8 cellular contexts compared by ENCODE assay signal in genomic region chr18:22346968-22347611, GRCh38.
DNase-seq lines count a peak whose midpoint lies in the region; ATAC-seq and TF ChIP-seq lines count a peak whose summit lies in the region.

No MANE protein-coding gene starts in this region.

- H3K4me3 ChIP-seq in breast epithelium (peak overlapping the region in 1 of 3 donors; percentile 27), mammary epithelial cell (replicated peaks in 1 of 3; ENCODE audit: insufficient read depth in 1 of 3, low read depth in 2 of 3, low read length in 3 of 3) (no peak overlapping the region), mucosa of descending colon (no peak overlapping the region)

- H3K27me3 ChIP-seq in breast epithelium (no peaks in the 10 kb centered on the region), mammary epithelial cell (ENCODE audit: insufficient read depth, low read length) (no peaks in the 10 kb centered on the region)

- no peaks in the 10 kb centered on the region for H3K79me2 ChIP-seq in mammary epithelial cell (ENCODE audit: insufficient read depth, low read length)

- no peak overlapping the region for H2AFZ ChIP-seq in mammary epithelial cell (ENCODE audit: low read depth, low read length)

- no peak for DNase-seq in breast epithelium (ENCODE audit: low spot score in 2 of 2)
- no peak for DNase-seq in mammary epithelial cell
- DNase-seq in endothelial cell (ENCODE audit: low spot score), result peak; percentile 62
- peak; percentile 84 to 89 (median 86) for DNase-seq in mucosa of descending colon
- DNase-seq in DMS153 (lab: John Stamatoyannopoulos, UW), result no peak
- DNase-seq in NCI-H1436 treated with DMSO at 0.1 percent for 48 hours (lab: John Stamatoyannopoulos, UW), result no peak
- no peak for DNase-seq in activated CD4-positive, alpha-beta T cell treated with anti-CD3 and anti-CD28 coated beads, Interleukin-2, amount 50 U/mL, for 4 hours

- CTCF ChIA-PET in mammary epithelial cell (lab: Charles Lee; ENCODE audit: low non-redundant PET), result interaction anchor here (0.5 kb wide), 1 partner anchor 134 kb away, joined by 3 read pairs; no protein-coding TSS in a partner anchor

- no peak overlapping the region for H3K9ac ChIP-seq in mammary epithelial cell (ENCODE audit: insufficient read depth, low read length)

- no peak for TF ChIP-seq POLR2A in breast epithelium (IDR thresholded peaks at IDR 0.05)

- peak overlapping the region; percentile 76 for H3K27ac Mint-ChIP-seq in endothelial cell (ENCODE audit: unreplicated experiment)

- H3K9me3 ChIP-seq in breast epithelium (no peaks in the 10 kb centered on the region), mammary epithelial cell (replicated peaks; ENCODE audit: insufficient read depth, low read length) (no peaks in the 10 kb centered on the region), mucosa of descending colon (no peaks in the 10 kb centered on the region)

- no peaks in the 10 kb centered on the region for H4K20me1 ChIP-seq in mammary epithelial cell (ENCODE audit: insufficient read depth, low read length)

- H3K4me1 ChIP-seq in breast epithelium (no peaks in the 10 kb centered on the region), mammary epithelial cell (ENCODE audit: insufficient read depth, low read length) (peaks cover 31% of the 10 kb centered on the region), mucosa of descending colon (ENCODE audit: low read depth) (peaks cover 25% of the 10 kb centered on the region)

- TF ChIP-seq CTCF in breast epithelium (IDR thresholded peaks at IDR 0.05) (no peak), mammary epithelial cell (conservative IDR thresholded peaks at IDR 0.05 in 1 of 2, IDR thresholded peaks at IDR 0.05 in 1 of 2; ENCODE audit: extremely low read depth in 1 of 2, insufficient read depth in 1 of 2, low read depth in 1 of 2, low read length in 2 of 2) (no peak), endothelial cell (IDR thresholded peaks at IDR 0.05; ENCODE audit: unreplicated experiment) (no peak), mucosa of descending colon (IDR thresholded peaks at IDR 0.05) (no peak)

- intact Hi-C loops in breast epithelium (cut with DNase I; ENCODE audit: low total_unique reads), result loop anchor here (5.0 to 10.0 kb wide), 2 partner anchors 172 to 860 kb away; no protein-coding TSS in a partner anchor
- intact Hi-C loops in mammary epithelial cell (cut with micrococcal nuclease), result no loop called here
- intact Hi-C loops in mucosa of descending colon (cut with DNase I, micrococcal nuclease), result loop anchor here in 1 of 2 donors (5.0 kb wide), 1 partner anchor 170 kb away; no protein-coding TSS in a partner anchor

- H3K9me3 Mint-ChIP-seq in endothelial cell (ENCODE audit: unreplicated experiment), result no peaks in the 10 kb centered on the region

- BruUV-seq in mammary epithelial cell (replicated peaks; lab: Mats Ljungman, UMichigan), result no TSS peak

- H3K4me2 ChIP-seq in mammary epithelial cell (ENCODE audit: insufficient read depth, low read depth, low read length), result no peak overlapping the region

- H3K27ac ChIP-seq in breast epithelium, result peak overlapping the region; percentile 34 to 40
- no peak overlapping the region for H3K27ac ChIP-seq in mammary epithelial cell (ENCODE audit: insufficient read depth, low read depth, low read length)

- dilution Hi-C loops in mammary epithelial cell (cut with HindIII; ENCODE audit: low sequenced_read_pairs), result no loop called here

- 91% methylated on average over 15 of the region's 15 CpGs for WGBS in mammary epithelial cell (ENCODE audit: low coverage, missing lambda C conversion rate)

- no peaks in the 10 kb centered on the region for H3K36me3 Mint-ChIP-seq in endothelial cell (ENCODE audit: low read depth, unreplicated experiment)

- ATAC-seq in mucosa of descending colon (peak; percentile 77), HG03135 (IDR thresholded peaks at IDR 0.05; ENCODE audit: unreplicated experiment) (no peak)

- peaks cover 48% of the 10 kb centered on the region for H3K4me1 Mint-ChIP-seq in endothelial cell (ENCODE audit: unreplicated experiment)

- peaks cover 18% of the 10 kb centered on the region for H3K27me3 Mint-ChIP-seq in endothelial cell (ENCODE audit: unreplicated experiment)

- H3K4me3 Mint-ChIP-seq in endothelial cell (ENCODE audit: unreplicated experiment), result peak overlapping the region; percentile 1

- H3K36me3 ChIP-seq in breast epithelium (no peaks in the 10 kb centered on the region), mammary epithelial cell (ENCODE audit: insufficient read depth, low read length) (no peaks in the 10 kb centered on the region), mucosa of descending colon (ENCODE audit: low read depth) (no peaks in the 10 kb centered on the region)

- in situ Hi-C loops in mammary epithelial cell (cut with MboI; ENCODE audit: low sequenced_read_pairs in 2 of 2), result no loop called here

Comparison
In these comparisons a context has a peak if more than half of its experiments do, and no peak if none do; other contexts are left out.
1. DNase-seq: peak in endothelial cell (single experiment) and mucosa of descending colon (3 of 3); none in breast epithelium (0 of 2), mammary epithelial cell (single experiment), DMS153 (single experiment), NCI-H1436 treated with DMSO at 0.1 percent for 48 hours (single experiment) and activated CD4-positive, alpha-beta T cell treated with anti-CD3 and anti-CD28 coated beads, Interleukin-2, amount 50 U/mL, for 4 hours (0 of 2).